8 cellular contexts compared by ENCODE assay signal in genomic region chr11:67119577-67120391, GRCh38. TPM values are rescaled to one million over a fixed set of nuclear protein-coding genes. Genes with fewer than 3 reads are reported as not detected.
DNase-seq lines count a peak whose midpoint lies in the region; ATAC-seq and TF ChIP-seq lines count a peak whose summit lies in the region.

No MANE protein-coding gene starts in this region.

- H3K4me3 ChIP-seq in endocrine pancreas (ENCODE audit: control insufficient read depth, insufficient read depth, low read length) (peak overlapping the region; percentile 92), mucosa of descending colon (peak overlapping the region; percentile 84), thyroid gland (replicated peaks in 1 of 3) (peak overlapping the region; percentile 22 to 84 (median 68))

- H3K9ac ChIP-seq in endocrine pancreas (ENCODE audit: control insufficient read depth, insufficient read depth, low read length): peak overlapping the region; percentile 84

- no peak for TF ChIP-seq POLR2A in thyroid gland (IDR thresholded peaks at IDR 0.05)

- peak; percentile 39 for DNase-seq in COLO668 (lab: John Stamatoyannopoulos, UW; ENCODE audit: unreplicated experiment)
- peak; percentile 11 to 31 for DNase-seq in activated CD4-positive, alpha-beta T cell treated with anti-CD3 and anti-CD28 coated beads for 4 hours
- DNase-seq in mucosa of descending colon: peak; percentile 55 to 64 (median 63)
- peak; percentile 50 to 52 for DNase-seq in thyroid gland
- DNase-seq in dedifferentiated amniotic fluid mesenchymal stem cell (ENCODE audit: extremely low spot score): no peak

- TF ChIP-seq CTCF in mucosa of descending colon (IDR thresholded peaks at IDR 0.05) (no peak), thyroid gland (IDR thresholded peaks at IDR 0.05) (peak in 1 of 6 experiments; percentile 29)

- peak overlapping the region; percentile 92 to 96 (median 96) for H3K27ac ChIP-seq in thyroid gland

- H3K4me1 ChIP-seq in endocrine pancreas (ENCODE audit: control insufficient read depth, insufficient read depth, low read length): no peaks in the 10 kb centered on the region
- peaks cover 24% of the 10 kb centered on the region for H3K4me1 ChIP-seq in mucosa of descending colon (ENCODE audit: low read depth)
- peaks cover 23 to 39% of the 10 kb centered on the region in 2 donors for H3K4me1 ChIP-seq in thyroid gland

- intact Hi-C loops in mucosa of descending colon (cut with DNase I, micrococcal nuclease) (no loop called here), thyroid gland (cut with DNase I) (loop anchor here (10.0 kb wide), 1 partner anchor 115 kb away; no protein-coding TSS in a partner anchor)

- peak; percentile 13 for ATAC-seq in GM19328 (IDR thresholded peaks at IDR 0.05; ENCODE audit: unreplicated experiment)
- ATAC-seq in HG03571 (IDR thresholded peaks at IDR 0.05; ENCODE audit: unreplicated experiment): peak; percentile 14
- peak; percentile 1 for ATAC-seq in mucosa of descending colon

- H3K27me3 ChIP-seq in endocrine pancreas (ENCODE audit: control insufficient read depth, insufficient read depth, low read length) (no peaks in the 10 kb centered on the region), thyroid gland (no peaks in the 10 kb centered on the region)

- WGBS in thyroid gland, 2 donors: 0% methylated on average over 23 to 26 of the region's 63 CpGs

- no peaks in the 10 kb centered on the region for H3K36me3 ChIP-seq in endocrine pancreas (ENCODE audit: control insufficient read depth, insufficient read depth, low read length)
- H3K36me3 ChIP-seq in mucosa of descending colon (ENCODE audit: low read depth): no peaks in the 10 kb centered on the region
- H3K36me3 ChIP-seq in thyroid gland: no peaks in the 10 kb centered on the region

- H3K9me3 ChIP-seq in endocrine pancreas (ENCODE audit: control insufficient read depth, low read length) (no peaks in the 10 kb centered on the region), mucosa of descending colon (no peaks in the 10 kb centered on the region), thyroid gland (no peaks in the 10 kb centered on the region)

RNA-seq across cellular contexts. Expression of gene KDM2A, which starts 0.7 kb away (rescaled TPM):
- total RNA-seq in mucosa of descending colon (10 to 100 TPM; 67.2 to 84.6 (median 77.1) TPM), thyroid gland (10 to 100 TPM; 38.7 to 88.1 (median 73.5) TPM)
